1 cellular context compared by ENCODE assay signal in genomic region chr6:108699290-108700041, GRCh38.
TF ChIP-seq lines count a peak whose summit lies in the region.

No MANE protein-coding gene starts in this region.

TF ChIP-seq in HEK293, 187 proteins besides CTCF, POLR2A, EP300 and RAD21 (continued from another document and continues in another):
- TF ChIP-seq ZNF449 (tag by site-specific recombination; IDR thresholded peaks at IDR 0.05) (no peak), ZSCAN18 (tag by site-specific recombination; IDR thresholded peaks at IDR 0.05) (no peak), ZNF302 (tag by site-specific recombination; IDR thresholded peaks at IDR 0.05; ENCODE audit: low read depth) (no peak), PRDM2 (tag by site-specific recombination; IDR thresholded peaks at IDR 0.05; ENCODE audit: borderline replicate concordance) (no peak), GLI4 (tag by site-specific recombination; IDR thresholded peaks at IDR 0.05) (no peak), ZNF544 (tag by site-specific recombination; IDR thresholded peaks at IDR 0.05) (peak; percentile 95), KLF7 (tag by site-specific recombination; IDR thresholded peaks at IDR 0.05; ENCODE audit: borderline replicate concordance) (no peak), ZNF514 (tag by site-specific recombination; IDR thresholded peaks at IDR 0.05) (no peak), GLIS1 (tag by site-specific recombination; IDR thresholded peaks at IDR 0.05) (no peak), TRIM28 (IDR thresholded peaks at IDR 0.05; ENCODE audit: borderline replicate concordance, low read length) (peak; percentile 92), PATZ1 (tag by site-specific recombination; IDR thresholded peaks at IDR 0.05) (no peak), ZNF626 (tag by site-specific recombination; IDR thresholded peaks at IDR 0.05) (no peak), SP7 (tag by site-specific recombination; IDR thresholded peaks at IDR 0.05) (peak; percentile 61), ZNF521 (tag by site-specific recombination; IDR thresholded peaks at IDR 0.05) (no peak), ZNF174 (tag by site-specific recombination; IDR thresholded peaks at IDR 0.05) (peak; percentile 64; the same call in 1 of the 2 replicates), ZFP41 (tag by site-specific recombination; IDR thresholded peaks at IDR 0.05; ENCODE audit: borderline replicate concordance) (no peak), ZNF639 (tag by site-specific recombination; IDR thresholded peaks at IDR 0.05) (no peak), ZNF692 (tag by site-specific recombination; IDR thresholded peaks at IDR 0.05) (no peak), ZNF221 (tag by site-specific recombination; IDR thresholded peaks at IDR 0.05; ENCODE audit: borderline replicate concordance) (no peak), SCRT1 (tag by site-specific recombination; IDR thresholded peaks at IDR 0.05; ENCODE audit: borderline replicate concordance) (no peak), ZNF404 (tag by site-specific recombination; IDR thresholded peaks at IDR 0.05) (no peak), ZNF704 (tag by site-specific recombination; IDR thresholded peaks at IDR 0.05) (no peak), ZNF133 (tag by site-specific recombination; IDR thresholded peaks at IDR 0.05) (no peak), PRDM4 (tag by site-specific recombination; IDR thresholded peaks at IDR 0.05) (no peak), ZIC2 (tag by site-specific recombination; IDR thresholded peaks at IDR 0.05) (peak; percentile 89), ZNF623 (tag by site-specific recombination; IDR thresholded peaks at IDR 0.05) (no peak), MZF1 (tag by site-specific recombination; IDR thresholded peaks at IDR 0.05; ENCODE audit: borderline replicate concordance) (no peak), ZNF830 (tag by site-specific recombination; IDR thresholded peaks at IDR 0.05; ENCODE audit: low read depth) (no peak), KLF17 (tag by site-specific recombination; IDR thresholded peaks at IDR 0.05) (no peak), GLI2 (tag by site-specific recombination; IDR thresholded peaks at IDR 0.05; ENCODE audit: borderline replicate concordance, low read depth) (no peak), KLF16 (tag by site-specific recombination; IDR thresholded peaks at IDR 0.05) (no peak), ZNF112 (tag by site-specific recombination; IDR thresholded peaks at IDR 0.05) (no peak), SALL2 (tag by site-specific recombination; IDR thresholded peaks at IDR 0.05; ENCODE audit: borderline replicate concordance) (no peak), OSR2 (tag by site-specific recombination; IDR thresholded peaks at IDR 0.05) (no peak), ZSCAN4 (tag by site-specific recombination; IDR thresholded peaks at IDR 0.05) (no peak), ZNF292 (tag by site-specific recombination; IDR thresholded peaks at IDR 0.05; ENCODE audit: borderline replicate concordance, low read depth) (no peak), ZBTB48 (tag by site-specific recombination; IDR thresholded peaks at IDR 0.05) (no peak)
